Comparison of ENCODE assay signal across 8 cellular contexts in genomic region chr5:140548300-140548688, GRCh38. TPM values are rescaled to one million over a fixed set of nuclear protein-coding genes. Genes with fewer than 3 reads are reported as not detected.
DNase-seq lines count a peak whose midpoint lies in the region; ATAC-seq and TF ChIP-seq lines count a peak whose summit lies in the region.

No MANE protein-coding gene starts in this region.

- no peak overlapping the region for H2BK120ac ChIP-seq in H9 (ENCODE audit: low read depth, low read length, poor library complexity, severe bottlenecking)

- no peaks in the 10 kb centered on the region for H3K9me3 Mint-ChIP-seq in H9
- no peaks in the 10 kb centered on the region for H3K9me3 Mint-ChIP-seq in activated naive CD8-positive, alpha-beta T cell treated with anti-CD3 and anti-CD28 coated beads for 36 hours
- H3K9me3 Mint-ChIP-seq in immature natural killer cell: no peaks in the 10 kb centered on the region
- no peaks in the 10 kb centered on the region for H3K9me3 Mint-ChIP-seq in stimulated activated naive CD8-positive, alpha-beta T cell treated with anti-CD3 and anti-CD28 coated beads, Interleukin-15, amount 100 ng/mL, for 72 hours

- no CpG with 5 or more reads among the region's 5 CpGs for WGBS in H9 (ENCODE audit: extremely low coverage, insufficient read length, low lambda C conversion rate)

- ATAC-seq in stimulated activated naive CD8-positive, alpha-beta T cell treated with anti-CD3 and anti-CD28 coated beads, Interleukin-15, amount 100 ng/mL, for 72 hours: peak; percentile 32
- ATAC-seq in GM18907 (IDR thresholded peaks at IDR 0.05; ENCODE audit: unreplicated experiment) (no peak), HG03097 (IDR thresholded peaks at IDR 0.05; ENCODE audit: low FRiP score, unreplicated experiment) (no peak)

- peak overlapping the region; percentile 17 for H3K9ac ChIP-seq in H9 (ENCODE audit: extremely low read depth, insufficient read length, low read length)

- no peak overlapping the region for H2BK20ac ChIP-seq in H9 (ENCODE audit: low read depth, low read length, poor library complexity, severe bottlenecking)

- 0 out of 2 replicates have a peak, but pooled peaks cover 7% of the 10 kb centered on the region for H3K4me1 ChIP-seq in H9 (ENCODE audit: insufficient read depth, low read length)

- no peak overlapping the region for H2AFZ ChIP-seq in H9 (ENCODE audit: low read length)

- peak overlapping the region; percentile 10 for H3K27ac ChIP-seq in H9 (ENCODE audit: insufficient read length, low read depth, low read length)

- no peak overlapping the region for H4K5ac ChIP-seq in H9 (ENCODE audit: insufficient read length, low read depth, low read length)

- peak overlapping the region; percentile 65 for H3K18ac ChIP-seq in H9 (ENCODE audit: insufficient read length, low read depth, low read length)

- no peak overlapping the region for H2AK5ac ChIP-seq in H9 (ENCODE audit: insufficient read length, low read length)

- no peak overlapping the region for H3K4ac ChIP-seq in H9 (ENCODE audit: low read depth, low read length)

- no peak overlapping the region for H3K23ac ChIP-seq in H9 (ENCODE audit: insufficient read length, low read depth, low read length)

- H3K23me2 ChIP-seq in H9 (ENCODE audit: insufficient read length, low read depth, low read length, poor library complexity, severe bottlenecking): peaks cover 7% of the 10 kb centered on the region

- H3K9me3 ChIP-seq in H9 (ENCODE audit: control insufficient read depth, low read depth, low read length): no peaks in the 10 kb centered on the region

- no peak overlapping the region for H4K91ac ChIP-seq in H9 (ENCODE audit: insufficient read length, low read depth, low read length)

- H3K56ac ChIP-seq in H9 (ENCODE audit: insufficient read length, low read depth, low read length): no peak overlapping the region

- H3K36me3 Mint-ChIP-seq in H9 (ENCODE audit: insufficient read depth in 1 of 3, low read depth in 3 of 3) (peaks cover 18 to 67% (median 43%) of the 10 kb centered on the region in 3 experiments; a peak in 6 of 7 replicates), immature natural killer cell (peaks cover 10 to 22% (median 18%) of the 10 kb centered on the region in 3 donors)
- peaks cover 55% of the 10 kb centered on the region for H3K36me3 Mint-ChIP-seq in activated naive CD8-positive, alpha-beta T cell treated with anti-CD3 and anti-CD28 coated beads for 36 hours

- H4K8ac ChIP-seq in H9 (replicated peaks; ENCODE audit: insufficient read length, low read depth, low read length): no peak overlapping the region

- no peak for DNase-seq in H9
- no peak for DNase-seq in activated naive CD8-positive, alpha-beta T cell treated with anti-CD3 and anti-CD28 coated beads for 36 hours
- DNase-seq in immature natural killer cell: no peak
- no peak for DNase-seq in stimulated activated naive CD8-positive, alpha-beta T cell treated with anti-CD3 and anti-CD28 coated beads, Interleukin-15, amount 100 ng/mL, for 72 hours
- no peak for DNase-seq in SHP77 treated with DMSO at 0.1 percent for 48 hours (lab: John Stamatoyannopoulos, UW)
- DNase-seq in KG1 (lab: John Stamatoyannopoulos, UW): no peak

- no peaks in the 10 kb centered on the region for H3K79me2 ChIP-seq in H9 (ENCODE audit: insufficient read depth, low read length)

- no peak overlapping the region for H3T11ph ChIP-seq in H9 (ENCODE audit: low read length)

- peak overlapping the region; percentile 73 to 79 for H3K4me3 Mint-ChIP-seq in H9
- peak overlapping the region; percentile 88 for H3K4me3 Mint-ChIP-seq in activated naive CD8-positive, alpha-beta T cell treated with anti-CD3 and anti-CD28 coated beads for 36 hours
- peak overlapping the region; percentile 82 to 88 (median 87) for H3K4me3 Mint-ChIP-seq in immature natural killer cell
- peak overlapping the region; percentile 94 to 95 for H3K4me3 Mint-ChIP-seq in stimulated activated naive CD8-positive, alpha-beta T cell treated with anti-CD3 and anti-CD28 coated beads, Interleukin-15, amount 100 ng/mL, for 72 hours

- peak overlapping the region; percentile 81 for H3K4me2 ChIP-seq in H9 (ENCODE audit: insufficient read depth, insufficient read length, low read length)

- H3K27me3 Mint-ChIP-seq in H9 (ENCODE audit: low read depth) (no peaks in the 10 kb centered on the region), immature natural killer cell (ENCODE audit: low read depth in 3 of 3) (peaks cover 7 to 20% (median 15%) of the 10 kb centered on the region in 3 donors)
- no peaks in the 10 kb centered on the region for H3K27me3 Mint-ChIP-seq in activated naive CD8-positive, alpha-beta T cell treated with anti-CD3 and anti-CD28 coated beads for 36 hours
- H3K27me3 Mint-ChIP-seq in stimulated activated naive CD8-positive, alpha-beta T cell treated with anti-CD3 and anti-CD28 coated beads, Interleukin-15, amount 100 ng/mL, for 72 hours: no peaks in the 10 kb centered on the region

- no peak overlapping the region for H2BK5ac ChIP-seq in H9 (ENCODE audit: insufficient read length, low read length)

- H2BK15ac ChIP-seq in H9 (ENCODE audit: low read depth, low read length): no peak overlapping the region

- H3K4me1 Mint-ChIP-seq in H9 (peaks cover 23 to 26% of the 10 kb centered on the region in 2 experiments), immature natural killer cell (peaks cover 38 to 39% of the 10 kb centered on the region in 2 donors)
- H3K4me1 Mint-ChIP-seq in activated naive CD8-positive, alpha-beta T cell treated with anti-CD3 and anti-CD28 coated beads for 36 hours: peaks cover 52% of the 10 kb centered on the region
- H3K4me1 Mint-ChIP-seq in stimulated activated naive CD8-positive, alpha-beta T cell treated with anti-CD3 and anti-CD28 coated beads, Interleukin-15, amount 100 ng/mL, for 72 hours: peaks cover 59% of the 10 kb centered on the region

- H3K14ac ChIP-seq in H9 (ENCODE audit: insufficient read depth, low read length): peak overlapping the region; percentile 51

- no peak for TF ChIP-seq CTCF in H9 (conservative IDR thresholded peaks at IDR 0.05)

- H3K27me3 ChIP-seq in H9 (ENCODE audit: insufficient read depth, low read length): no peaks in the 10 kb centered on the region

- H4K20me1 ChIP-seq in H9 (ENCODE audit: control insufficient read depth, insufficient read depth, insufficient read length): no peaks in the 10 kb centered on the region

- H3K27ac Mint-ChIP-seq in H9 (peak overlapping the region; percentile 95 to 99 (median 99); a peak in 6 of 7 replicates), immature natural killer cell (peak overlapping the region; percentile 91 to 97 (median 94))
- H3K27ac Mint-ChIP-seq in activated naive CD8-positive, alpha-beta T cell treated with anti-CD3 and anti-CD28 coated beads for 36 hours: peak overlapping the region; percentile 97
- peak overlapping the region; percentile 96 to 99 for H3K27ac Mint-ChIP-seq in stimulated activated naive CD8-positive, alpha-beta T cell treated with anti-CD3 and anti-CD28 coated beads, Interleukin-15, amount 100 ng/mL, for 72 hours

- no peak overlapping the region for H2BK12ac ChIP-seq in H9 (ENCODE audit: insufficient read length, low read depth, low read length)

- H3K79me1 ChIP-seq in H9 (ENCODE audit: insufficient read depth, low read depth, low read length, poor library complexity, severe bottlenecking): no peaks in the 10 kb centered on the region

RNA-seq across cellular contexts. Expression of gene EIF4EBP3, which starts 0.8 kb away (rescaled TPM):
- total RNA-seq in H9 (2021): 7.7 and 10.1 TPM in 2 replicates
- 10 to 100 TPM; 13.9 to 15.5 TPM for total RNA-seq in activated naive CD8-positive, alpha-beta T cell treated with anti-CD3 and anti-CD28 coated beads for 36 hours
- polyA plus RNA-seq in immature natural killer cell: 10 to 100 TPM; 12.1 to 38.3 (median 15.4) TPM

RNA-seq across cellular contexts. Expression of gene SRA1, which starts 9.0 kb away (rescaled TPM):
- 49.3 and 54.0 TPM in 2 replicates for total RNA-seq in H9 (2021)
- 10 to 100 TPM; 54.6 to 60.6 TPM for total RNA-seq in activated naive CD8-positive, alpha-beta T cell treated with anti-CD3 and anti-CD28 coated beads for 36 hours
- polyA plus RNA-seq in immature natural killer cell: 10 to 100 TPM; 44.5 to 77.4 (median 55.7) TPM

RNA-seq across cellular contexts. Expression of gene APBB3, which starts 16.1 kb away (rescaled TPM):
- 23.8 and 23.9 TPM in 2 replicates for total RNA-seq in H9 (2021)
- 10 to 100 TPM; 17.5 to 17.8 TPM for total RNA-seq in activated naive CD8-positive, alpha-beta T cell treated with anti-CD3 and anti-CD28 coated beads for 36 hours
- 1 to 10 TPM in 2 of 3 donors, under 1 TPM in 1; 0.94 to 3.5 (median 3.0) TPM for polyA plus RNA-seq in immature natural killer cell

RNA-seq across cellular contexts. Expression of gene SLC35A4, which starts 16.3 kb away (rescaled TPM):
- 92.0 and 92.3 TPM in 2 replicates for total RNA-seq in H9 (2021)
- 100 to 1,000 TPM in 1 of 2 experiments, 10 to 100 TPM in 1; 97.4 to 100 TPM for total RNA-seq in activated naive CD8-positive, alpha-beta T cell treated with anti-CD3 and anti-CD28 coated beads for 36 hours
- polyA plus RNA-seq in immature natural killer cell: 100 to 1,000 TPM in 2 of 3 donors, 10 to 100 TPM in 1; 73.3 to 134 (median 131) TPM
